ENCODE assay signal across 12 cellular contexts in the genomic region with DNA sequence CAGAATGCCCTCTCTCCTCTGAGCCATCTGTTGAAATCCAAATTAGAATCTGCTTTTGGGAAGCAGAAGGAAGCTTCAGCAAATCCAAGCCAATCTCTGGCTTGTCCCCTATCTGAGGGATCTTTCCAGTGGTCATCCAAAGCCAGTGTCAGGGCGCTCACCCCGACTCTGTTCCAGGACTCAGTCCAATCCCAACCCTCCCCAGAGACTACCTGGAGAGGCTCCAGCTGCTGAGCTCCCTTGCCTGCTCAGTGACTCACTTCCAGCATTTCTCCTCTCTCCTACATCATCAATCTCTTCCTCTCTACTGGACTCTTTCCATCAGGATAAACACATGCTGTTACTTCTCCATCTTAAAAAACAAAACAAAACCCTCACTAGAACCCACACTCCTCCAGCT. TPM values are rescaled to one million over a fixed set of nuclear protein-coding genes. Genes with fewer than 3 reads are reported as not detected.
DNase-seq lines count a peak whose midpoint lies in the region; TF ChIP-seq lines count a peak whose summit lies in the region.
"Had no signal": no experiment of that assay in that cellular context is flagged by ENCODE, and none has a peak within 500 bp of the region (broad histone marks: within the 10 kb centered on the region; RNA-seq: fewer than 3 reads in every experiment).

No MANE protein-coding gene starts in this region.

- no peak overlapping the region for H4K8ac ChIP-seq in H9 (replicated peaks; ENCODE audit: insufficient read length, low read depth, low read length)

- H3K4me2 ChIP-seq in H9 (ENCODE audit: insufficient read depth, insufficient read length, low read length), result no peak overlapping the region

- no peaks in the 10 kb centered on the region for H3K79me2 ChIP-seq in H9 (ENCODE audit: insufficient read depth, low read length)

- H4K91ac ChIP-seq in H9 (ENCODE audit: insufficient read length, low read depth, low read length), result no peak overlapping the region

- WGBS in H9 (ENCODE audit: extremely low coverage, insufficient read length, low lambda C conversion rate), result no CpG with 5 or more reads among the region's 2 CpGs
- WGBS in endodermal cell (ENCODE audit: insufficient coverage in 1 of 2, insufficient read length in 1 of 2), 2 experiments, result 92 to 100% methylated on average over 2 of the region's 2 CpGs

- no peak overlapping the region for H3K56ac ChIP-seq in H9 (ENCODE audit: insufficient read length, low read depth, low read length)

- no peak overlapping the region for H4K5ac ChIP-seq in H9 (ENCODE audit: insufficient read length, low read depth, low read length)

- no TSS peak for BruUV-seq in MCF 10A (replicated peaks; lab: Mats Ljungman, UMichigan)

- H3K4me3 Mint-ChIP-seq in MCF 10A (ENCODE audit: unreplicated experiment), result no peak overlapping the region
- H3K4me3 Mint-ChIP-seq in H9, result no peak overlapping the region
- no peak overlapping the region for H3K4me3 Mint-ChIP-seq in endodermal cell
- H3K4me3 Mint-ChIP-seq: activated T-cell treated with anti-CD3 and anti-CD28 coated beads, Interleukin-2, amount 50 U/mL, for 24 hours; stimulated activated naive B cell treated with anti-CD40 and anti-IgM and Interleukin-4, amounts not matched to agents 10 μg/mL and 1 μg/mL and 100 μg/mL, for 72 hours had no signal

- no peak overlapping the region for H2AK5ac ChIP-seq in H9 (ENCODE audit: insufficient read length, low read length)

- no peak overlapping the region for H2BK15ac ChIP-seq in H9 (ENCODE audit: low read depth, low read length)

- H3K9me3 Mint-ChIP-seq in MCF 10A (ENCODE audit: unreplicated experiment), result no peaks in the 10 kb centered on the region
- H3K9me3 Mint-ChIP-seq in H9, result no peaks in the 10 kb centered on the region; a peak in 1 of 5 replicates
- H3K9me3 Mint-ChIP-seq in endodermal cell, result no peaks in the 10 kb centered on the region
- H3K9me3 Mint-ChIP-seq: activated T-cell treated with anti-CD3 and anti-CD28 coated beads, Interleukin-2, amount 50 U/mL, for 24 hours; stimulated activated naive B cell treated with anti-CD40 and anti-IgM and Interleukin-4, amounts not matched to agents 10 μg/mL and 1 μg/mL and 100 μg/mL, for 72 hours had no signal

- peaks cover 7 to 14% of the 10 kb centered on the region in 2 donors for H3K4me1 ChIP-seq in breast epithelium
- H3K4me1 ChIP-seq in uterus, result peaks cover 0 to 9% of the 10 kb centered on the region in 2 donors
- H3K4me1 ChIP-seq in H9 (ENCODE audit: insufficient read depth, low read length), result peaks cover 6% of the 10 kb centered on the region; the same call in 1 of the 2 replicates
- H3K4me1 ChIP-seq in endodermal cell (ENCODE audit: control insufficient read depth, insufficient read depth, low read length), result peaks cover 1% of the 10 kb centered on the region

- no peak overlapping the region for H2BK120ac ChIP-seq in H9 (ENCODE audit: low read depth, low read length, poor library complexity, severe bottlenecking)

- no peaks in the 10 kb centered on the region for H3K36me3 ChIP-seq in breast epithelium
- no peaks in the 10 kb centered on the region for H3K36me3 ChIP-seq in uterus
- H3K36me3 ChIP-seq in endodermal cell (ENCODE audit: control insufficient read depth, insufficient read depth, low read length), result peaks cover 7% of the 10 kb centered on the region
- H3K36me3 ChIP-seq: cardiac muscle cell had no signal

- H3K4me1 Mint-ChIP-seq in MCF 10A (ENCODE audit: insufficient read depth, unreplicated experiment), result peaks cover 26% of the 10 kb centered on the region
- H3K4me1 Mint-ChIP-seq in H9, result peaks cover 20 to 23% of the 10 kb centered on the region in 2 experiments
- peaks cover 10% of the 10 kb centered on the region for H3K4me1 Mint-ChIP-seq in endodermal cell

- intact Hi-C loops in MCF 10A (cut with micrococcal nuclease) (loop anchor here (5.0 kb wide), 1 partner anchor 284 kb away; no protein-coding TSS in a partner anchor), breast epithelium (cut with DNase I; ENCODE audit: low total_unique reads) (loop anchor here (1.0 kb wide), 1 partner anchor 28 kb away; no protein-coding TSS in a partner anchor), uterus (cut with DNase I; ENCODE audit: low total_unique reads) (no loop called here)

- TF ChIP-seq CTCF in MCF 10A (IDR thresholded peaks at IDR 0.05; ENCODE audit: unreplicated experiment) (no peak), breast epithelium (IDR thresholded peaks at IDR 0.05) (no peak), astrocyte of the cerebellum (IDR thresholded peaks at IDR 0.05; ENCODE audit: low read depth, low read length, missing control alignments) (no peak), uterus (IDR thresholded peaks at IDR 0.05) (no peak), H9 (conservative IDR thresholded peaks at IDR 0.05) (no peak), endodermal cell (conservative IDR thresholded peaks at IDR 0.05) (no peak)

- H3K79me1 ChIP-seq in H9 (ENCODE audit: insufficient read depth, low read depth, low read length, poor library complexity, severe bottlenecking), result no peaks in the 10 kb centered on the region

- CTCF ChIA-PET in MCF 10A (lab: Yijun Ruan, JAX), result interaction anchor here (2.0 kb wide), 1 partner anchor 21 kb away, joined by 10 read pairs; a partner anchor contains a TSS

- peaks cover 22% of the 10 kb centered on the region for H3K23me2 ChIP-seq in H9 (ENCODE audit: insufficient read length, low read depth, low read length, poor library complexity, severe bottlenecking)

- POLR2A ChIA-PET in MCF 10A (lab: Yijun Ruan, JAX), result interaction anchor here (0.6 to 4.9 kb wide), 7 partner anchors 11 to 234 kb away, joined by 3 to 24 read pairs (median 4); a partner anchor contains a TSS

- H2BK5ac ChIP-seq in H9 (ENCODE audit: insufficient read length, low read length), result no peak overlapping the region

- DNase-seq in MCF 10A (ENCODE audit: unreplicated experiment), result peak; percentile 74
- DNase-seq in breast epithelium (ENCODE audit: low spot score in 2 of 2), result no peak
- peak; percentile 72 for DNase-seq in astrocyte of the cerebellum (ENCODE audit: low read depth)
- peak; percentile 74 for DNase-seq in iris pigment epithelial cell (ENCODE audit: low read depth)
- DNase-seq in uterus, result peak; percentile 75 to 76
- DNase-seq in activated CD4-positive, alpha-beta T cell treated with anti-CD3 and anti-CD28 coated beads, Interleukin-2, amount 50 U/mL, for 1 hour, result no peak
- DNase-seq in H9, result no peak
- DNase-seq in endodermal cell, result no peak
- DNase-seq: activated T-cell treated with anti-CD3 and anti-CD28 coated beads, Interleukin-2, amount 50 U/mL, for 24 hours; stimulated activated naive B cell treated with anti-CD40 and anti-IgM and Interleukin-4, amounts not matched to agents 10 μg/mL and 1 μg/mL and 100 μg/mL, for 72 hours had no signal

- H3K27ac ChIP-seq in breast epithelium, result peak overlapping the region in 1 of 2 donors; percentile 82
- peak overlapping the region; percentile 63 to 98 for H3K27ac ChIP-seq in uterus
- H3K27ac ChIP-seq in H9 (ENCODE audit: insufficient read length, low read depth, low read length), result no peak overlapping the region
- no peak overlapping the region for H3K27ac ChIP-seq in endodermal cell (ENCODE audit: low read depth, low read length)
- H3K27ac ChIP-seq: cardiac muscle cell, HL-60 had no signal

- in situ Hi-C loops in astrocyte of the cerebellum (cut with HindIII; ENCODE audit: low sequenced_read_pairs), result no loop called here

- H3K18ac ChIP-seq in H9 (ENCODE audit: insufficient read length, low read depth, low read length), result no peak overlapping the region

- H3K9ac ChIP-seq in H9 (ENCODE audit: extremely low read depth, insufficient read length, low read length) (no peak overlapping the region), endodermal cell (ENCODE audit: extremely low read depth, low read length, poor library complexity, severe bottlenecking) (no peak overlapping the region)

- H3K4ac ChIP-seq in H9 (ENCODE audit: low read depth, low read length), result no peak overlapping the region

- H3K23ac ChIP-seq in H9 (ENCODE audit: insufficient read length, low read depth, low read length), result no peak overlapping the region

- H3T11ph ChIP-seq in H9 (ENCODE audit: low read length), result no peak overlapping the region

- H3K27me3 ChIP-seq in breast epithelium, result no peaks in the 10 kb centered on the region
- no peaks in the 10 kb centered on the region for H3K27me3 ChIP-seq in uterus
- peaks cover 4% of the 10 kb centered on the region; the same call in 1 of the 2 replicates for H3K27me3 ChIP-seq in H9 (ENCODE audit: insufficient read depth, low read length)
- peaks cover 40% of the 10 kb centered on the region for H3K27me3 ChIP-seq in endodermal cell (ENCODE audit: control insufficient read depth, insufficient read depth, low read length, poor library complexity, severe bottlenecking)

- H2AFZ ChIP-seq in H9 (ENCODE audit: low read length), result no peak overlapping the region

- no peak overlapping the region for H3K14ac ChIP-seq in H9 (ENCODE audit: insufficient read depth, low read length)

- no peak overlapping the region for H2BK12ac ChIP-seq in H9 (ENCODE audit: insufficient read length, low read depth, low read length)

- no peaks in the 10 kb centered on the region for H4K20me1 ChIP-seq in H9 (ENCODE audit: control insufficient read depth, insufficient read depth, insufficient read length)

- peaks cover 10% of the 10 kb centered on the region for H3K36me3 Mint-ChIP-seq in MCF 10A (ENCODE audit: insufficient read depth, unreplicated experiment)
- H3K36me3 Mint-ChIP-seq in H9 (ENCODE audit: insufficient read depth in 1 of 3, low read depth in 3 of 3), result peaks cover 0 to 7% (median 4%) of the 10 kb centered on the region in 3 experiments; a peak in 2 of 7 replicates
- H3K36me3 Mint-ChIP-seq in endodermal cell (ENCODE audit: low read depth), result peaks cover 3% of the 10 kb centered on the region

- H3K27ac Mint-ChIP-seq in MCF 10A (ENCODE audit: low read depth, unreplicated experiment), result no peak overlapping the region
- H3K27ac Mint-ChIP-seq in H9, result no peak overlapping the region
- H3K27ac Mint-ChIP-seq in endodermal cell, result no peak overlapping the region
- H3K27ac Mint-ChIP-seq: activated T-cell treated with anti-CD3 and anti-CD28 coated beads, Interleukin-2, amount 50 U/mL, for 24 hours; stimulated activated naive B cell treated with anti-CD40 and anti-IgM and Interleukin-4, amounts not matched to agents 10 μg/mL and 1 μg/mL and 100 μg/mL, for 72 hours had no signal

- no peak overlapping the region for H2BK20ac ChIP-seq in H9 (ENCODE audit: low read depth, low read length, poor library complexity, severe bottlenecking)

- H3K4me3 ChIP-seq in breast epithelium, result no peak overlapping the region
- H3K4me3 ChIP-seq in astrocyte of the cerebellum (ENCODE audit: low read depth, low read length), result no peak overlapping the region
- H3K4me3 ChIP-seq in uterus, result no peak overlapping the region
- no peak overlapping the region for H3K4me3 ChIP-seq in endodermal cell (ENCODE audit: low read length)
- H3K4me3 ChIP-seq: cardiac muscle cell had no signal

- H3K27me3 Mint-ChIP-seq in MCF 10A (ENCODE audit: insufficient read depth, unreplicated experiment), result no peaks in the 10 kb centered on the region
- peaks cover 40% of the 10 kb centered on the region for H3K27me3 Mint-ChIP-seq in H9 (ENCODE audit: low read depth)
- H3K27me3 Mint-ChIP-seq in endodermal cell (ENCODE audit: insufficient read depth), result peaks cover 35% of the 10 kb centered on the region

- H3K9me3 ChIP-seq in breast epithelium (no peaks in the 10 kb centered on the region), uterus (no peaks in the 10 kb centered on the region), H9 (ENCODE audit: control insufficient read depth, low read depth, low read length) (no peaks in the 10 kb centered on the region), endodermal cell (ENCODE audit: control insufficient read depth, low read length) (no peaks in the 10 kb centered on the region)

- TF ChIP-seq POLR2A in breast epithelium (IDR thresholded peaks at IDR 0.05), result no peak
- no peak for TF ChIP-seq POLR2A in uterus (IDR thresholded peaks at IDR 0.05)

RNA-seq across cellular contexts. Expression of a gene that starts 2.4 kb away (rescaled TPM):
- 18.1 and 18.7 TPM in 2 replicates for total RNA-seq in MCF 10A (2022)
- 10 to 100 TPM; 10.9 to 13.4 (median 11.6) TPM for total RNA-seq in breast epithelium
- total RNA-seq in uterus, result 10 to 100 TPM; 10.9 to 35.4 (median 20.5) TPM
- 42.1 and 51.2 TPM in 2 replicates for total RNA-seq in H9 (2021)
- 10 to 100 TPM; 50.2 to 63.8 TPM for total RNA-seq in endodermal cell
- polyA plus RNA-seq in endodermal cell (2013, experiment 1 of 2), result 79.8 TPM
- polyA plus RNA-seq in endodermal cell (2013, experiment 2 of 2), result 64.2 TPM

RNA-seq across cellular contexts. Expression of a gene that starts 8.6 kb away (rescaled TPM):
- total RNA-seq in MCF 10A (2022), result not detected in 2 replicates
- 1 to 10 TPM; 1.1 to 3.6 (median 2.2) TPM for total RNA-seq in breast epithelium
- total RNA-seq in uterus, result 1 to 10 TPM in 3 of 4 donors, under 1 TPM in 1; 0.29 to 5.1 (median 1.8) TPM
- 3.1 and 3.3 TPM in 2 replicates for total RNA-seq in H9 (2021)
- 1 to 10 TPM in 1 of 2 donors, under 1 TPM in 1; 0.97 to 1.8 TPM for total RNA-seq in endodermal cell
- polyA plus RNA-seq in endodermal cell (2013, experiment 1 of 2), result 1.2 TPM
- polyA plus RNA-seq in endodermal cell (2013, experiment 2 of 2), result 0.50 TPM

RNA-seq across cellular contexts. Expression of a gene that starts 10.6 kb away (rescaled TPM):
- total RNA-seq in MCF 10A (2022) (81.0 and 85.5 TPM in 2 replicates), breast epithelium (10 to 100 TPM; 74.1 to 86.9 (median 76.1) TPM), uterus (100 to 1,000 TPM in 1 of 4 donors, 10 to 100 TPM in 3; 49.2 to 294 (median 77.1) TPM), H9 (2021) (109 and 116 TPM in 2 replicates), endodermal cell (10 to 100 TPM; 71.8 to 72.8 TPM)
- 70.8 TPM for polyA plus RNA-seq in endodermal cell (2013, experiment 1 of 2)
- polyA plus RNA-seq in endodermal cell (2013, experiment 2 of 2), result 65.3 TPM

RNA-seq across cellular contexts. Expression of a gene that starts 11.0 kb away (rescaled TPM):
- total RNA-seq in MCF 10A (2022), result 49.8 and 65.7 TPM in 2 replicates
- 10 to 100 TPM; 39.7 to 87.7 (median 45.9) TPM for total RNA-seq in breast epithelium
- 10 to 100 TPM in 2 of 4 donors, 1 to 10 TPM in 2; 3.3 to 29.7 (median 17.0) TPM for total RNA-seq in uterus
- 5.6 and 5.9 TPM in 2 replicates for total RNA-seq in H9 (2021)
- total RNA-seq in endodermal cell, result 10 to 100 TPM; 11.6 TPM
- 12.1 TPM for polyA plus RNA-seq in endodermal cell (2013, experiment 1 of 2)
- polyA plus RNA-seq in endodermal cell (2013, experiment 2 of 2), result 6.5 TPM

RNA-seq across cellular contexts. Expression of a gene that starts 16.8 kb away (rescaled TPM):
- total RNA-seq in MCF 10A (2022), result 34.3 and 34.8 TPM in 2 replicates
- 100 to 1,000 TPM in 1 of 3 donors, 10 to 100 TPM in 2; 46.9 to 113 (median 62.5) TPM for total RNA-seq in breast epithelium
- total RNA-seq in uterus, result 10 to 100 TPM in 3 of 4 donors, not detected in 1; 11.3 to 51.9 (median 42.3) TPM
- total RNA-seq in H9 (2021), result 1.2 and 1.5 TPM in 2 replicates
- total RNA-seq in endodermal cell, result 1 to 10 TPM; 2.0 to 6.8 TPM
- polyA plus RNA-seq in endodermal cell (2013, experiment 1 of 2), result 1.2 TPM
- polyA plus RNA-seq in endodermal cell (2013, experiment 2 of 2), result 1.6 TPM

Comparison
In these comparisons a context has a peak if more than half of its experiments do, and no peak if none do; other contexts are left out.
1. DNase-seq: peak in MCF 10A (single experiment), astrocyte of the cerebellum (single experiment), iris pigment epithelial cell (single experiment) and uterus (2 of 2); none in breast epithelium (0 of 2), activated CD4-positive, alpha-beta T cell treated with anti-CD3 and anti-CD28 coated beads, Interleukin-2, amount 50 U/mL, for 1 hour (single experiment), H9 (single experiment) and endodermal cell (single experiment).
2. H3K27ac ChIP-seq: peak in uterus (2 of 2); none in H9 (single experiment) and endodermal cell (single experiment).